Comparison of ENCODE assay signal across 8 cellular contexts in genomic region chr19:57599761-57600383, GRCh38. TPM values are rescaled to one million over a fixed set of nuclear protein-coding genes. Genes with fewer than 3 reads are reported as not detected.
DNase-seq lines count a peak whose midpoint lies in the region; ATAC-seq and TF ChIP-seq lines count a peak whose summit lies in the region.

Gene ZNF530, plus strand, starts transcription at chr19:57599885. Its CDS starts 4,461 bp downstream, at chr19:57604346.

- H3K9me3 ChIP-seq in left ventricle myocardium inferior (replicated peaks), result peaks cover 39% of the 10 kb centered on the region

- peaks cover 25 to 27% (median 25%) of the 10 kb centered on the region in 3 donors for H3K4me1 Mint-ChIP-seq in T-cell

- H3K36me3 Mint-ChIP-seq in T-cell, result peaks cover 41% of the 10 kb centered on the region

- H3K9me3 Mint-ChIP-seq in T-cell, result peaks cover 36 to 50% (median 40%) of the 10 kb centered on the region in 3 donors

- peak within 1 kb of the TSS; percentile 73 to 88 (median 85) for H3K4me3 Mint-ChIP-seq in T-cell

- H3K4me1 ChIP-seq in left ventricle myocardium inferior, result peaks cover 23% of the 10 kb centered on the region

- ATAC-seq in HG02642 (IDR thresholded peaks at IDR 0.05; ENCODE audit: poor library complexity, unreplicated experiment), result peak; percentile 92
- ATAC-seq in T-cell (replicated peaks in 1 of 4), result peak; percentile 92 to 99 (median 98)

- H3K27ac Mint-ChIP-seq in T-cell, result peak within 1 kb of the TSS; percentile 84 to 91

- peaks cover 34% of the 10 kb centered on the region for H3K36me3 ChIP-seq in left ventricle myocardium inferior

- H3K27ac ChIP-seq in left ventricle myocardium inferior (replicated peaks), result peak within 1 kb of the TSS; percentile 78

- POLR2A ChIA-PET in T-cell (lab: Charles Lee), result no interaction called here

- DNase-seq in GM10266 (ENCODE audit: extremely low spot score), result peak; percentile 91
- DNase-seq in NCI-H1417 (lab: John Stamatoyannopoulos, UW), result peak; percentile 83 to 95 (median 94)
- DNase-seq in T-cell, result peak; percentile 39 to 89 (median 69)
- peak; percentile 90 for DNase-seq in amniotic epithelial cell (ENCODE audit: low read depth)
- peak; percentile 96 for DNase-seq in left ventricle myocardium inferior
- peak; percentile 97 for DNase-seq in posterior vena cava (ENCODE audit: low spot score)
- peak; percentile 95 for DNase-seq in ureter (ENCODE audit: low spot score)

- intact Hi-C loops in left ventricle myocardium inferior (cut with micrococcal nuclease), result no loop called here
- intact Hi-C loops in posterior vena cava (cut with DNase I), result no loop called here

- TF ChIP-seq CTCF in GM10266 (IDR thresholded peaks at IDR 0.05; ENCODE audit: control insufficient read depth, insufficient read depth, low read depth, missing control alignments) (no peak), left ventricle myocardium inferior (IDR thresholded peaks at IDR 0.05; ENCODE audit: borderline replicate concordance) (no peak)

- H3K4me3 ChIP-seq in left ventricle myocardium inferior, result peak within 1 kb of the TSS; percentile 87

- no peaks in the 10 kb centered on the region for H3K27me3 Mint-ChIP-seq in T-cell

- H3K27me3 ChIP-seq in left ventricle myocardium inferior (ENCODE audit: low read depth), result no peaks in the 10 kb centered on the region

- CTCF ChIA-PET in T-cell (lab: Charles Lee), result no interaction called here

RNA-seq across cellular contexts. Expression of gene ZNF530, which starts in this region (rescaled TPM):
- total RNA-seq in T-cell (1 to 10 TPM; 3.0 to 9.7 (median 9.2) TPM), left ventricle myocardium inferior (4.7 TPM), posterior vena cava (1 to 10 TPM; 1.6 to 2.4 TPM), ureter (5.3 TPM)

Comparison
In these comparisons a context has a peak if more than half of its experiments do, and no peak if none do; other contexts are left out.
1. Peak in every context shown above with its lines: DNase-seq, ATAC-seq, H3K4me3 ChIP-seq and H3K27ac ChIP-seq.